8 cellular contexts compared by ENCODE assay signal in the genomic region with DNA sequence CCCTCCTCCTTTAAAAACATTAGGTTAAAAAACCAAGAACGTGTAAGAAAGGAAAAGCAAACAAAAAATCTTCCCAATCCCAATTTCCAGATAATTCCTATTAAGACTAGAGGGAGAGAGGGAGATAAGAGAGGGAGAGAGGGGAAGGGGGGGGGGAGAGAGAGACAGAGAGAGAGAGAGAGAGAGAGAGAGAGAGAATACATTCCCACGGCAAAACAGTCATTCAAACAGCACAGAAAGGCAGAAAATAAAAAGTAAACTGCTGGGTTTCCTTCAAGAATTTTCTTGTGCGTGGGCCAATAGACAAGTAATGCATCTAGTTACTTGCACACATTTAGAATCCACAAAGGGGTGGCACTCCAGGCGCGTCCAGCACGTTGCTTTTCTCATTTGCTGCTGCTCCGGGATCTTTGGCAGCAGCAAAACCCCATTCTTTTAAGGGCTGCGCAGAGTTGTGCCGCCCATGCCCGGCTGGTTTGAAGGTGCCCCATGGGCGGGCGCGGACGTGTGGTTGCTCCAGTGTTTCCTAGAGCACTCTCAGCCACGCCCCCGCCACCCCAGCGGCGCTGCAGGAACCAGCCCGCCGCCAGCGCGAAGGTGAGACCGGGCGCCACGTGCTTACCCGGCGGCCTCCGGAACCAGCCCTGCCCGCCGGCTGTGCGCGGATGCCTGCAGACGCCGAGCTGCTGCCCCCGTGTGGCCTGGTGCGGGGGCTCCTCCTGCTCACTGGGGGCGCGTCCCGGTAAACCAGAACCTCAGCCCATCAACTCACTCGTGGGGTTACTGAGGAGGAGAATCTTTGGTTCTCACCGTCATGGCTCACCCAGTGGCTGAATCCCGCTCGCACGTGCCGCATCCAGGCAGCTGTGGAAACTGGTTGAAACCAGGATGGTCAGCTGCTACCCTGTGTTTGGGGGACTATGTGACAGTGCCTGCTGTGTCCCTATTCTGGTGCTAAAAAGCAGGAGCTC. TPM values are rescaled to one million over a fixed set of nuclear protein-coding genes. Genes with fewer than 3 reads are reported as not detected.
DNase-seq lines count a peak whose midpoint lies in the region; ATAC-seq and TF ChIP-seq lines count a peak whose summit lies in the region.

No MANE protein-coding gene starts in this region.

- peak; percentile 84 for ATAC-seq in HG02884 (IDR thresholded peaks at IDR 0.05; ENCODE audit: unreplicated experiment)

- peak; percentile 11 for DNase-seq in NCI-H2107 (lab: John Stamatoyannopoulos, UW)
- DNase-seq in NCI-H2107 treated with DMSO at 0.1 percent for 48 hours (lab: John Stamatoyannopoulos, UW; ENCODE audit: unreplicated experiment): no peak
- DNase-seq in NCI-H146 treated with DMSO at 0.1 percent for 48 hours (lab: John Stamatoyannopoulos, UW; ENCODE audit: unreplicated experiment): peak; percentile 25
- peak; percentile 36 for DNase-seq in activated CD4-positive, CD25-positive, alpha-beta regulatory T cell treated with anti-CD3 and anti-CD28 coated beads, Interleukin-2, amount 50 U/mL, for 16 hours (ENCODE audit: low read depth, low spot score)
- peak; percentile 64 to 70 for DNase-seq in cardiac fibroblast (ENCODE audit: low read depth in 2 of 2)
- DNase-seq in kidney epithelial cell (ENCODE audit: low read depth): no peak
- peak; percentile 76 to 80 for DNase-seq in stimulated activated CD4-positive, alpha-beta T cell treated with anti-CD3 and anti-CD28 coated beads, Interleukin-4, amount 100 ng/mL, for 4 hours

- H3K4me3 ChIP-seq in cardiac fibroblast (replicated peaks in 1 of 2; ENCODE audit: low read depth in 2 of 2, low read length in 2 of 2) (peak overlapping the region in 1 of 2 donors; percentile 33), kidney epithelial cell (ENCODE audit: low read depth, low read length) (no peak overlapping the region)

- TF ChIP-seq CTCF in cardiac fibroblast (IDR thresholded peaks at IDR 0.05; ENCODE audit: low read depth, low read length): peak; percentile 62
- TF ChIP-seq CTCF in kidney epithelial cell (IDR thresholded peaks at IDR 0.05; ENCODE audit: insufficient read depth, low read length, poor library complexity, severe bottlenecking): peak; percentile 69

- H3K36me3 ChIP-seq in kidney epithelial cell (ENCODE audit: control insufficient read depth, insufficient read depth, low read length): no peaks in the 10 kb centered on the region

- H3K27me3 ChIP-seq in kidney epithelial cell (ENCODE audit: control insufficient read depth, insufficient read depth, low read length): peaks cover 34% of the 10 kb centered on the region

RNA-seq across cellular contexts. Expression of a gene that starts 44.6 kb away (rescaled TPM):
- total RNA-seq in kidney epithelial cell: 136 and 219 TPM in 2 replicates

RNA-seq across cellular contexts. Expression of a gene that starts 48.6 kb away (rescaled TPM):
- total RNA-seq in kidney epithelial cell: not detected in 2 replicates

Comparison
In these comparisons a context has a peak if more than half of its experiments do, and no peak if none do; other contexts are left out.
1. DNase-seq: peak in NCI-H2107 (single experiment), NCI-H146 treated with DMSO at 0.1 percent for 48 hours (single experiment), activated CD4-positive, CD25-positive, alpha-beta regulatory T cell treated with anti-CD3 and anti-CD28 coated beads, Interleukin-2, amount 50 U/mL, for 16 hours (single experiment), cardiac fibroblast (2 of 2) and stimulated activated CD4-positive, alpha-beta T cell treated with anti-CD3 and anti-CD28 coated beads, Interleukin-4, amount 100 ng/mL, for 4 hours (2 of 2); none in NCI-H2107 treated with DMSO at 0.1 percent for 48 hours (single experiment) and kidney epithelial cell (single experiment).